Comparison of ENCODE assay signal across 14 cellular contexts in the genomic region with DNA sequence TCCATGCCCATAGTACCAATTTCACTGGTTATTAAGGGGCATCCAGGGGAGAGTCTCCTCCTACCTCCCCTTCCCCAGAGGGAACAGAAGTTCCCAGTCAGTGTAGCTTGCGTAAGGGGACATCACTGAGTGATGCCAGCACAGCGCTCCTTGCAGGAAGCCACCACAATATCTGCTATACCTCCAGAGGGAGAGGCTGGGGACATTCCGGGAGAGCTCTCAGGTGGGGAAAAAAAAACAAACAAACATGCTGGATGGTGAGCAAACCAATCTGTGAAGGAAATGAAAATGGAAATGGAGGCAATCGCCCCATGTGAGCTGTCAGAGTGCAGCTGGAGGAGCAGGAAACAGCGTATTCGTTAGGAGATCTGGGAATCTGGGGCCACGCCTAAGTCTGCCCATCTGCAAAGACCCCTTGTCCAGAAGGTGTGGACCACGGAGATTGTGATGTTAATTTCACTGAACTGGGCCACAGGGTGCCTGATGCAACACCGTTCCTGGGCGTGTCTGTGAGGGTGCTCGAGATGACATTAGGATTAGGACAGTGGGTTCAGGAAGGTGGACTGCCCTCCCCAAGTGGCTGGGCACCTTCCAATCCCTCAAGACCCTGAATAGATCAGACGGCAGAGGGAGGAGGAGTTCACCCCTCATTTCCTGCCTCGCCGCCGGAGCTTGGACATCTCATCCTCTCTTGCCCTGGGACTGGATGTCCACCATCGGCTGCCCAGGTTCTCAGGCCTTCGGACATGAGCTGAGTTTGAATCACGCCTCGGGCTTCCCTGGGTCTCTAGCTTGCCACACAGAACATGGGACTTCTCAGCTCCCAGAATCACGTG. TPM values are rescaled to one million over a fixed set of nuclear protein-coding genes. Genes with fewer than 3 reads are reported as not detected.
DNase-seq lines count a peak whose midpoint lies in the region; ATAC-seq and TF ChIP-seq lines count a peak whose summit lies in the region.
"Had no signal": no experiment of that assay in that cellular context is flagged by ENCODE, and none has a peak within 500 bp of the region (broad histone marks: within the 10 kb centered on the region; RNA-seq: fewer than 3 reads in every experiment).

No MANE protein-coding gene starts in this region.

- no peaks in the 10 kb centered on the region for H3K27me3 Mint-ChIP-seq in T-helper 17 cell
- H3K27me3 Mint-ChIP-seq: central memory CD8-positive, alpha-beta T cell had no signal

- peak overlapping the region; percentile 16 for H3K27ac Mint-ChIP-seq in T-helper 17 cell

- peaks cover 38% of the 10 kb centered on the region for H3K4me1 Mint-ChIP-seq in T-helper 17 cell

- intact Hi-C loops in tibial artery (cut with DNase I; ENCODE audit: low total_unique reads) = no loop called here

- H3K27ac ChIP-seq in right atrium auricular region (peak overlapping the region; percentile 68 to 81), skeletal muscle tissue (ENCODE audit: low read depth, low read length) (peak overlapping the region; percentile 49), tibial artery (peak overlapping the region in 1 of 2 donors; percentile 74)
- H3K27ac ChIP-seq: upper lobe of left lung had no signal

- TF ChIP-seq CTCF in right atrium auricular region (IDR thresholded peaks at IDR 0.05) (no peak), tibial artery (IDR thresholded peaks at IDR 0.05) (no peak)

- ATAC-seq in T-helper 17 cell = no peak
- no peak for ATAC-seq in HG02870 (IDR thresholded peaks at IDR 0.05; ENCODE audit: unreplicated experiment)

- POLR2A ChIA-PET in HEK293T (lab: Yijun Ruan, JAX) = no interaction called here

- peak overlapping the region in 1 of 3 donors; percentile 40 for H3K9ac ChIP-seq in skeletal muscle tissue (ENCODE audit: low read depth in 1 of 3, low read length in 3 of 3)

- H3K4me1 ChIP-seq in right atrium auricular region (peaks cover 0 to 58% of the 10 kb centered on the region in 2 donors), skeletal muscle tissue (ENCODE audit: control insufficient read depth in 3 of 3, insufficient read depth in 3 of 3, low read length in 3 of 3) (peaks cover 6 to 7% (median 7%) of the 10 kb centered on the region in 3 donors), tibial artery (peaks cover 0 to 46% (median 19%) of the 10 kb centered on the region in 4 donors)

- H3K36me3 ChIP-seq in right atrium auricular region (no peaks in the 10 kb centered on the region), skeletal muscle tissue (ENCODE audit: control insufficient read depth in 3 of 3, insufficient read depth in 3 of 3, low read length in 3 of 3) (peaks cover 0 to 2% (median 0%) of the 10 kb centered on the region in 3 donors), tibial artery (no peaks in the 10 kb centered on the region)
- H3K36me3 ChIP-seq: BE2C, upper lobe of left lung had no signal

- peaks cover 4% of the 10 kb centered on the region for H3K36me3 Mint-ChIP-seq in T-helper 17 cell (ENCODE audit: low read depth)

- in situ Hi-C loops in Caki2 (cut with HindIII; ENCODE audit: low pct_unique_long_range_greater_than_20kb, low sequenced_read_pairs) = no loop called here

- H3K27me3 ChIP-seq in right atrium auricular region (no peaks in the 10 kb centered on the region), skeletal muscle tissue (ENCODE audit: control insufficient read depth in 3 of 3, insufficient read depth in 3 of 3, low read length in 3 of 3) (no peaks in the 10 kb centered on the region), tibial artery (no peaks in the 10 kb centered on the region)
- H3K27me3 ChIP-seq: BE2C, upper lobe of left lung had no signal

- H3K9me3 ChIP-seq in T-helper 17 cell (ENCODE audit: control insufficient read depth, low read length, poor library complexity, severe bottlenecking) (no peaks in the 10 kb centered on the region), right atrium auricular region (no peaks in the 10 kb centered on the region), skeletal muscle tissue (ENCODE audit: control insufficient read depth in 3 of 3, low read length in 3 of 3) (no peaks in the 10 kb centered on the region), tibial artery (no peaks in the 10 kb centered on the region)
- H3K9me3 ChIP-seq: BE2C, upper lobe of left lung had no signal

- no peak overlapping the region for H3K4me3 Mint-ChIP-seq in T-helper 17 cell
- H3K4me3 Mint-ChIP-seq: central memory CD8-positive, alpha-beta T cell had no signal

- DNase-seq in Caki2 (ENCODE audit: low read depth) = peak; percentile 95
- no peak for DNase-seq in T-helper 17 cell
- no peak for DNase-seq in right atrium auricular region (ENCODE audit: low spot score)
- no peak for DNase-seq in HEK293T (ENCODE audit: extremely low spot score)
- no peak for DNase-seq in NCI-H2171 (lab: John Stamatoyannopoulos, UW)
- no peak for DNase-seq in tibial artery
- DNase-seq: activated CD4-positive, CD25-positive, alpha-beta regulatory T cell treated with anti-CD3 and anti-CD28 coated beads, Interleukin-2, amount 50 U/mL, for 72 hours; BE2C; islet precursor cell; T-helper 1 cell; upper lobe of left lung had no signal

- H3K4me3 ChIP-seq in right atrium auricular region = no peak overlapping the region
- no peak overlapping the region for H3K4me3 ChIP-seq in skeletal muscle tissue (ENCODE audit: low read length in 3 of 3)
- no peak overlapping the region for H3K4me3 ChIP-seq in tibial artery
- H3K4me3 ChIP-seq: upper lobe of left lung had no signal

- CTCF ChIA-PET in HEK293T (lab: Yijun Ruan, JAX) = interaction anchor here (1.0 kb wide), 1 partner anchor 12 kb away, joined by 4 read pairs; no protein-coding TSS in a partner anchor

TF ChIP-seq in HEK293T, 16 proteins besides CTCF, POLR2A, EP300 and RAD21:
- TF ChIP-seq SP1 (IDR thresholded peaks at IDR 0.05) (no peak), FOXA1 (IDR thresholded peaks at IDR 0.05) (no peak), FOXK2 (IDR thresholded peaks at IDR 0.05) (no peak), LEF1 (IDR thresholded peaks at IDR 0.05; ENCODE audit: borderline replicate concordance) (no peak), HDGF (IDR thresholded peaks at IDR 0.05; ENCODE audit: borderline replicate concordance) (no peak), ARNT (IDR thresholded peaks at IDR 0.05) (no peak), FOXM1 (IDR thresholded peaks at IDR 0.05; ENCODE audit: borderline replicate concordance) (no peak), ZNF384 (IDR thresholded peaks at IDR 0.05) (no peak), BHLHE40 (IDR thresholded peaks at IDR 0.05; ENCODE audit: borderline replicate concordance) (no peak), SUZ12 (IDR thresholded peaks at IDR 0.05) (no peak), ELF4 (IDR thresholded peaks at IDR 0.05) (no peak), L3MBTL2 (conservative IDR thresholded peaks at IDR 0.05) (no peak)
- TF ChIP-seq, protein P1, sequence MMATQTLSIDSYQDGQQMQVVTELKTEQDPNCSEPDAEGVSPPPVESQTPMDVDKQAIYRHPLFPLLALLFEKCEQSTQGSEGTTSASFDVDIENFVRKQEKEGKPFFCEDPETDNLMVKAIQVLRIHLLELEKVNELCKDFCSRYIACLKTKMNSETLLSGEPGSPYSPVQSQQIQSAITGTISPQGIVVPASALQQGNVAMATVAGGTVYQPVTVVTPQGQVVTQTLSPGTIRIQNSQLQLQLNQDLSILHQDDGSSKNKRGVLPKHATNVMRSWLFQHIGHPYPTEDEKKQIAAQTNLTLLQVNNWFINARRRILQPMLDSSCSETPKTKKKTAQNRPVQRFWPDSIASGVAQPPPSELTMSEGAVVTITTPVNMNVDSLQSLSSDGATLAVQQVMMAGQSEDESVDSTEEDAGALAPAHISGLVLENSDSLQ (IDR thresholded peaks at IDR 0.05) = no peak

RNA-seq across cellular contexts. Expression of a gene that starts 30.5 kb away (rescaled TPM):
- total RNA-seq in Caki2 (2014; rRNA removed; shearing (Covaris generic); ENCODE audit: low replicate concordance) = 38.1 and 62.7 TPM in 2 replicates
- total RNA-seq in T-helper 17 cell = 10 to 100 TPM; 13.5 to 19.2 TPM
- total RNA-seq in right atrium auricular region = 10 to 100 TPM; 26.3 to 38.8 TPM
- 9.9 TPM for total RNA-seq in skeletal muscle tissue
